ENCODE assay signal across 8 cellular contexts in genomic region chr19:2785244-2786000, GRCh38. TPM values are rescaled to one million over a fixed set of nuclear protein-coding genes. Genes with fewer than 3 reads are reported as not detected.
DNase-seq lines count a peak whose midpoint lies in the region; ATAC-seq, FAIRE-seq and TF ChIP-seq lines count a peak whose summit lies in the region.

Gene THOP1, plus strand, starts transcription at chr19:2785503. Its CDS starts 160 bp downstream, at chr19:2785663.

- peak within 1 kb of the TSS; percentile 96 for H2AFZ ChIP-seq in ACC112 (ENCODE audit: low read length, unreplicated experiment)

- 0% methylated on average over 53 to 78 of the region's 78 CpGs for WGBS in small intestine, 3 donors

- peak; percentile 96 for DNase-seq in NCI-H2227 treated with DMSO at 0.1 percent for 48 hours (lab: John Stamatoyannopoulos, UW)
- DNase-seq in bronchial epithelial cell (ENCODE audit: low read depth): peak; percentile 93
- peak; percentile 98 for DNase-seq in iPS-NIHi11 (ENCODE audit: low spot score)
- peak; percentile 99 for DNase-seq in small intestine

- FAIRE-seq in bronchial epithelial cell (lab: Jason Lieb, UNC) (no peak), small intestine (lab: Jason Lieb, UNC) (no peak)

- H3K4me3 ChIP-seq in ACC112 (ENCODE audit: low read depth, low read length) (peak within 1 kb of the TSS; percentile 96), WI38 (ENCODE audit: low read depth, low read length) (peak within 1 kb of the TSS; percentile 95), bronchial epithelial cell (ENCODE audit: low read depth, low read length) (peak within 1 kb of the TSS; percentile 96), small intestine (ENCODE audit: low read depth in 1 of 2, low read length in 2 of 2) (peak within 1 kb of the TSS; percentile 71 to 89)

- H3K79me2 ChIP-seq in ACC112 (ENCODE audit: control insufficient read depth, insufficient read depth, low read length, unreplicated experiment): peaks cover 64% of the 10 kb centered on the region

- H3K4me1 ChIP-seq in ACC112 (ENCODE audit: control insufficient read depth, insufficient read depth, low read length, unreplicated experiment) (peaks cover 13% of the 10 kb centered on the region), small intestine (ENCODE audit: control insufficient read depth in 2 of 2, insufficient read depth in 1 of 2, low read depth in 1 of 2, low read length in 1 of 2) (peaks cover 2 to 16% of the 10 kb centered on the region in 2 donors)

- peak; percentile 45 for ATAC-seq in GM18873 (IDR thresholded peaks at IDR 0.05; ENCODE audit: low FRiP score, unreplicated experiment)
- peak; percentile 65 for ATAC-seq in HG03139 (IDR thresholded peaks at IDR 0.05; ENCODE audit: unreplicated experiment)

- no peaks in the 10 kb centered on the region for H3K36me3 ChIP-seq in ACC112 (ENCODE audit: insufficient read depth, low read length)
- H3K36me3 ChIP-seq in bronchial epithelial cell (ENCODE audit: control insufficient read depth, insufficient read depth, low read length): peaks cover 2% of the 10 kb centered on the region
- H3K36me3 ChIP-seq in small intestine (ENCODE audit: control insufficient read depth in 2 of 2, insufficient read depth in 2 of 2, low read length in 2 of 2): no peaks in the 10 kb centered on the region

- no peaks in the 10 kb centered on the region for H3K9me3 ChIP-seq in small intestine (ENCODE audit: control insufficient read depth, low read depth)

- no peak for TF ChIP-seq CTCF in WI38 (IDR thresholded peaks at IDR 0.05; ENCODE audit: low read depth, low read length)
- no peak for TF ChIP-seq CTCF in bronchial epithelial cell (IDR thresholded peaks at IDR 0.05; ENCODE audit: insufficient read depth, low read length, severe bottlenecking)

- H3K27me3 ChIP-seq in ACC112 (ENCODE audit: insufficient read depth, low read length): no peaks in the 10 kb centered on the region
- H3K27me3 ChIP-seq in bronchial epithelial cell (ENCODE audit: control insufficient read depth, insufficient read depth, low read length): no peaks in the 10 kb centered on the region
- H3K27me3 ChIP-seq in small intestine (ENCODE audit: control insufficient read depth in 2 of 2, insufficient read depth in 2 of 2, low read length in 2 of 2): no peaks in the 10 kb centered on the region

- H3K27ac ChIP-seq in ACC112 (ENCODE audit: low read depth, low read length) (peak within 1 kb of the TSS; percentile 50), small intestine (ENCODE audit: low read depth in 1 of 2, low read length in 1 of 2) (peak within 1 kb of the TSS in 1 of 2 donors; percentile 26)

RNA-seq across cellular contexts. Expression of gene THOP1, which starts in this region (rescaled TPM):
- total RNA-seq in bronchial epithelial cell: 55.6 and 86.4 TPM in 2 replicates
- 10 to 100 TPM; 77.5 to 86.3 (median 78.6) TPM for polyA plus RNA-seq in small intestine
